ENCODE assay signal across 1 cellular context in genomic region chr11:27616711-27617110, GRCh38.
TF ChIP-seq lines count a peak whose summit lies in the region.

No MANE protein-coding gene starts in this region.

TF ChIP-seq in H1, 55 proteins besides CTCF, POLR2A, EP300 and RAD21:
- 0 out of 2 replicates have a peak, but pooled peaks have one; percentile 21 for TF ChIP-seq USF2 (IDR thresholded peaks at IDR 0.05; ENCODE audit: low read length)
- TF ChIP-seq RBBP5 (IDR thresholded peaks at IDR 0.05; ENCODE audit: borderline replicate concordance, low read depth, low read length), result no peak
- TF ChIP-seq POLR2AphosphoS5 (IDR thresholded peaks at IDR 0.05; ENCODE audit: low read depth, low read length), result peak; percentile 97
